ENCODE assay signal across 17 cellular contexts in genomic region chr6:36525346-36525745, GRCh38. TPM values are rescaled to one million over a fixed set of nuclear protein-coding genes. Genes with fewer than 3 reads are reported as not detected.
A peak's percentile ranks its signal among the peaks of the same experiment; 100 is the strongest.
DNase-seq lines count a peak whose midpoint lies in the region; ATAC-seq and TF ChIP-seq lines count a peak whose summit lies in the region.
"Had no signal": no experiment of that assay in that cellular context is flagged by ENCODE, and none has a peak within 500 bp of the region (broad histone marks: within the 10 kb centered on the region; RNA-seq: fewer than 3 reads in every experiment).

No MANE protein-coding gene starts in this region.

- H3K4me3 Mint-ChIP-seq in activated T-cell treated with anti-CD3 and anti-CD28 coated beads, Interleukin-2, amount 50 U/mL, for 72 hours = no peak overlapping the region
- no peak overlapping the region for H3K4me3 Mint-ChIP-seq in CD4-positive, CD25-positive, alpha-beta regulatory T cell
- H3K4me3 Mint-ChIP-seq in T-helper 17 cell = no peak overlapping the region
- H3K4me3 Mint-ChIP-seq in glutamatergic neuron (ENCODE audit: unreplicated experiment) = no peak overlapping the region
- no peak overlapping the region for H3K4me3 Mint-ChIP-seq in activated CD8-positive, alpha-beta T cell treated with anti-CD3 and anti-CD28 coated beads, Interleukin-2, amount 10 ng/mL, durations not matched to agents 7 days and 5 days
- H3K4me3 Mint-ChIP-seq in activated CD4-positive, alpha-beta T cell treated with anti-CD3 and anti-CD28 coated beads for 36 hours = no peak overlapping the region
- H3K4me3 Mint-ChIP-seq: B cell had no signal

- H3K4me1 Mint-ChIP-seq in activated T-cell treated with anti-CD3 and anti-CD28 coated beads, Interleukin-2, amount 50 U/mL, for 72 hours (ENCODE audit: low read depth) = peaks cover 14% of the 10 kb centered on the region
- H3K4me1 Mint-ChIP-seq in CD4-positive, CD25-positive, alpha-beta regulatory T cell = peaks cover 27 to 67% (median 42%) of the 10 kb centered on the region in 4 donors
- H3K4me1 Mint-ChIP-seq in T-helper 17 cell (peaks cover 26% of the 10 kb centered on the region), glutamatergic neuron (ENCODE audit: low read depth, unreplicated experiment) (peaks cover 9% of the 10 kb centered on the region)
- H3K4me1 Mint-ChIP-seq in activated CD8-positive, alpha-beta T cell treated with anti-CD3 and anti-CD28 coated beads, Interleukin-2, amount 10 ng/mL, durations not matched to agents 7 days and 5 days (ENCODE audit: low read depth) = peaks cover 24% of the 10 kb centered on the region
- H3K4me1 Mint-ChIP-seq in activated CD4-positive, alpha-beta T cell treated with anti-CD3 and anti-CD28 coated beads for 36 hours = peaks cover 30% of the 10 kb centered on the region

- no peaks in the 10 kb centered on the region for H3K27me3 ChIP-seq in CD4-positive, CD25-positive, alpha-beta regulatory T cell (ENCODE audit: control insufficient read depth, insufficient read depth, low read length)
- H3K27me3 ChIP-seq: Peyer's patch had no signal

- no peak overlapping the region for H3K4me3 ChIP-seq in CD4-positive, CD25-positive, alpha-beta regulatory T cell (ENCODE audit: low read depth, low read length)
- H3K4me3 ChIP-seq: A549, Peyer's patch had no signal

- H3K36me3 Mint-ChIP-seq in activated T-cell treated with anti-CD3 and anti-CD28 coated beads, Interleukin-2, amount 50 U/mL, for 72 hours (ENCODE audit: insufficient read depth in 2 of 2) = peaks cover 4 to 23% of the 10 kb centered on the region in 2 donors
- peaks cover 59% of the 10 kb centered on the region for H3K36me3 Mint-ChIP-seq in CD4-positive, CD25-positive, alpha-beta regulatory T cell
- H3K36me3 Mint-ChIP-seq in T-helper 17 cell (ENCODE audit: low read depth) (peaks cover 8% of the 10 kb centered on the region), glutamatergic neuron (ENCODE audit: unreplicated experiment) (no peaks in the 10 kb centered on the region)
- H3K36me3 Mint-ChIP-seq in activated CD8-positive, alpha-beta T cell treated with anti-CD3 and anti-CD28 coated beads, Interleukin-2, amount 10 ng/mL, durations not matched to agents 7 days and 5 days (ENCODE audit: low read depth) = peaks cover 64% of the 10 kb centered on the region
- H3K36me3 Mint-ChIP-seq in activated CD4-positive, alpha-beta T cell treated with anti-CD3 and anti-CD28 coated beads for 36 hours (ENCODE audit: low read depth) = peaks cover 48% of the 10 kb centered on the region

- H3K36me3 ChIP-seq in CD4-positive, CD25-positive, alpha-beta regulatory T cell (ENCODE audit: control insufficient read depth, insufficient read depth, low read length) = peaks cover 79% of the 10 kb centered on the region

- H3K27me3 Mint-ChIP-seq in activated T-cell treated with anti-CD3 and anti-CD28 coated beads, Interleukin-2, amount 50 U/mL, for 72 hours (ENCODE audit: low read depth) = no peaks in the 10 kb centered on the region
- no peaks in the 10 kb centered on the region for H3K27me3 Mint-ChIP-seq in CD4-positive, CD25-positive, alpha-beta regulatory T cell
- H3K27me3 Mint-ChIP-seq in T-helper 17 cell (no peaks in the 10 kb centered on the region), glutamatergic neuron (ENCODE audit: unreplicated experiment) (peaks cover 2% of the 10 kb centered on the region)
- H3K27me3 Mint-ChIP-seq in activated CD8-positive, alpha-beta T cell treated with anti-CD3 and anti-CD28 coated beads, Interleukin-2, amount 10 ng/mL, durations not matched to agents 7 days and 5 days (ENCODE audit: low read depth) = no peaks in the 10 kb centered on the region
- H3K27me3 Mint-ChIP-seq in activated CD4-positive, alpha-beta T cell treated with anti-CD3 and anti-CD28 coated beads for 36 hours = no peaks in the 10 kb centered on the region
- H3K27me3 Mint-ChIP-seq: B cell; CD8-positive, alpha-beta memory T cell had no signal

- CTCF ChIA-PET in activated CD8-positive, alpha-beta T cell treated with anti-CD3 and anti-CD28 coated beads, Interleukin-2, amount 10 ng/mL, durations not matched to agents 7 days and 5 days (lab: Charles Lee) = no interaction called here
- CTCF ChIA-PET in activated CD4-positive, alpha-beta T cell treated with anti-CD3 and anti-CD28 coated beads for 36 hours (lab: Charles Lee) = no interaction called here

- no peaks in the 10 kb centered on the region for H3K9me3 Mint-ChIP-seq in activated T-cell treated with anti-CD3 and anti-CD28 coated beads, Interleukin-2, amount 50 U/mL, for 72 hours
- no peaks in the 10 kb centered on the region for H3K9me3 Mint-ChIP-seq in CD4-positive, CD25-positive, alpha-beta regulatory T cell
- peaks cover 2% of the 10 kb centered on the region for H3K9me3 Mint-ChIP-seq in glutamatergic neuron (ENCODE audit: unreplicated experiment)
- no peaks in the 10 kb centered on the region for H3K9me3 Mint-ChIP-seq in activated CD8-positive, alpha-beta T cell treated with anti-CD3 and anti-CD28 coated beads, Interleukin-2, amount 10 ng/mL, durations not matched to agents 7 days and 5 days (ENCODE audit: insufficient read depth)
- H3K9me3 Mint-ChIP-seq in activated CD4-positive, alpha-beta T cell treated with anti-CD3 and anti-CD28 coated beads for 36 hours (ENCODE audit: low read depth) = no peaks in the 10 kb centered on the region
- H3K9me3 Mint-ChIP-seq: CD8-positive, alpha-beta memory T cell had no signal

- peaks cover 21% of the 10 kb centered on the region for H3K4me1 ChIP-seq in CD4-positive, CD25-positive, alpha-beta regulatory T cell (ENCODE audit: control insufficient read depth, insufficient read depth, low read length, poor library complexity, severe bottlenecking)

- no peak overlapping the region for H3K27ac ChIP-seq in CD4-positive, CD25-positive, alpha-beta regulatory T cell (ENCODE audit: insufficient read depth, low read length, poor library complexity, severe bottlenecking)
- H3K27ac ChIP-seq: A549, Peyer's patch had no signal

- no peaks in the 10 kb centered on the region for H3K9me3 ChIP-seq in CD4-positive, CD25-positive, alpha-beta regulatory T cell (ENCODE audit: control insufficient read depth in 2 of 2, low read length in 2 of 2)
- H3K9me3 ChIP-seq in T-helper 17 cell (ENCODE audit: control insufficient read depth, low read length, poor library complexity, severe bottlenecking) = no peaks in the 10 kb centered on the region
- H3K9me3 ChIP-seq: A549, Peyer's patch had no signal

- TF ChIP-seq CTCF in glutamatergic neuron (IDR thresholded peaks at IDR 0.05; ENCODE audit: partially characterized antibody, unreplicated experiment) = no peak

- H3K27ac Mint-ChIP-seq in activated T-cell treated with anti-CD3 and anti-CD28 coated beads, Interleukin-2, amount 50 U/mL, for 72 hours = peak overlapping the region; percentile 47
- H3K27ac Mint-ChIP-seq in CD4-positive, CD25-positive, alpha-beta regulatory T cell = peak overlapping the region; percentile 35 to 85 (median 39)
- H3K27ac Mint-ChIP-seq in T-helper 17 cell = peak overlapping the region; percentile 89
- peak overlapping the region; percentile 7 for H3K27ac Mint-ChIP-seq in glutamatergic neuron (ENCODE audit: unreplicated experiment)
- no peak overlapping the region for H3K27ac Mint-ChIP-seq in activated CD8-positive, alpha-beta T cell treated with anti-CD3 and anti-CD28 coated beads, Interleukin-2, amount 10 ng/mL, durations not matched to agents 7 days and 5 days
- no peak overlapping the region for H3K27ac Mint-ChIP-seq in activated CD4-positive, alpha-beta T cell treated with anti-CD3 and anti-CD28 coated beads for 36 hours
- H3K27ac Mint-ChIP-seq: B cell had no signal

- no peak for ATAC-seq in activated T-cell treated with anti-CD3 and anti-CD28 coated beads, Interleukin-2, amount 50 U/mL, for 72 hours (replicated peaks in 1 of 2)
- ATAC-seq in CD4-positive, CD25-positive, alpha-beta regulatory T cell (ENCODE audit: low read depth in 2 of 2) = no peak
- no peak for ATAC-seq in T-helper 17 cell
- ATAC-seq in activated CD8-positive, alpha-beta T cell treated with anti-CD3 and anti-CD28 coated beads, Interleukin-2, amount 10 ng/mL, durations not matched to agents 7 days and 5 days = no peak
- ATAC-seq in activated CD4-positive, alpha-beta T cell treated with anti-CD3 and anti-CD28 coated beads for 36 hours = no peak
- ATAC-seq: A549 had no signal

- intact Hi-C loops in activated CD4-positive, alpha-beta T cell treated with anti-CD3 and anti-CD28 coated beads for 36 hours (cut with DNase I, micrococcal nuclease) = no loop called here

- no peak for DNase-seq in activated T-cell treated with anti-CD3 and anti-CD28 coated beads, Interleukin-2, amount 50 U/mL, for 72 hours
- no peak for DNase-seq in activated T-cell treated with anti-CD3 and anti-CD28 coated beads for 4 hours
- no peak for DNase-seq in CD4-positive, CD25-positive, alpha-beta regulatory T cell
- no peak for DNase-seq in T-helper 17 cell
- no peak for DNase-seq in glutamatergic neuron
- DNase-seq in COLO668 (lab: John Stamatoyannopoulos, UW; ENCODE audit: unreplicated experiment) = no peak
- no peak for DNase-seq in activated CD8-positive, alpha-beta T cell treated with anti-CD3 and anti-CD28 coated beads, Interleukin-2, amount 10 ng/mL, durations not matched to agents 7 days and 5 days
- DNase-seq in activated CD4-positive, alpha-beta T cell treated with anti-CD3 and anti-CD28 coated beads for 36 hours = no peak
- DNase-seq: CD8-positive, alpha-beta memory T cell; KG1; NCI-H1092 treated with DMSO at 0.1 percent for 48 hours; NCI-H2081; NCI-H2171 treated with DMSO at 0.1 percent for 48 hours; NCI-H524 treated with DMSO at 0.1 percent for 48 hours; Peyer's patch had no signal

- POLR2A ChIA-PET in activated CD8-positive, alpha-beta T cell treated with anti-CD3 and anti-CD28 coated beads, Interleukin-2, amount 10 ng/mL, durations not matched to agents 7 days and 5 days (lab: Charles Lee) = no interaction called here
- POLR2A ChIA-PET in activated CD4-positive, alpha-beta T cell treated with anti-CD3 and anti-CD28 coated beads for 36 hours (lab: Charles Lee) = no interaction called here

RNA-seq across cellular contexts. Expression of gene STK38, which starts 21.9 kb away (rescaled TPM):
- total RNA-seq in activated T-cell treated with anti-CD3 and anti-CD28 coated beads, Interleukin-2, amount 50 U/mL, for 72 hours = 10 to 100 TPM; 30.7 to 34.4 TPM
- total RNA-seq in CD4-positive, CD25-positive, alpha-beta regulatory T cell = 106 TPM
- polyA plus RNA-seq in CD4-positive, CD25-positive, alpha-beta regulatory T cell = 100 to 1,000 TPM in 3 of 4 donors, 10 to 100 TPM in 1; 92.8 to 126 (median 113) TPM
- total RNA-seq in T-helper 17 cell (10 to 100 TPM; 85.0 to 85.5 TPM), glutamatergic neuron (ENCODE audit: unreplicated experiment) (55.1 TPM)
- total RNA-seq in activated CD8-positive, alpha-beta T cell treated with anti-CD3 and anti-CD28 coated beads, Interleukin-2, amount 10 ng/mL, durations not matched to agents 7 days and 5 days = 10 to 100 TPM; 53.5 to 54.4 TPM
- total RNA-seq in activated CD4-positive, alpha-beta T cell treated with anti-CD3 and anti-CD28 coated beads for 36 hours = 10 to 100 TPM; 24.0 to 27.0 TPM

Comparison
In these comparisons a context has a peak if more than half of its experiments do, and no peak if none do; other contexts are left out.
1. H3K27ac Mint-ChIP-seq: peak in activated T-cell treated with anti-CD3 and anti-CD28 coated beads, Interleukin-2, amount 50 U/mL, for 72 hours (single experiment), CD4-positive, CD25-positive, alpha-beta regulatory T cell (3 of 3), T-helper 17 cell (single experiment) and glutamatergic neuron (single experiment); none in activated CD8-positive, alpha-beta T cell treated with anti-CD3 and anti-CD28 coated beads, Interleukin-2, amount 10 ng/mL, durations not matched to agents 7 days and 5 days (single experiment) and activated CD4-positive, alpha-beta T cell treated with anti-CD3 and anti-CD28 coated beads for 36 hours (single experiment).